In the genomic region with DNA sequence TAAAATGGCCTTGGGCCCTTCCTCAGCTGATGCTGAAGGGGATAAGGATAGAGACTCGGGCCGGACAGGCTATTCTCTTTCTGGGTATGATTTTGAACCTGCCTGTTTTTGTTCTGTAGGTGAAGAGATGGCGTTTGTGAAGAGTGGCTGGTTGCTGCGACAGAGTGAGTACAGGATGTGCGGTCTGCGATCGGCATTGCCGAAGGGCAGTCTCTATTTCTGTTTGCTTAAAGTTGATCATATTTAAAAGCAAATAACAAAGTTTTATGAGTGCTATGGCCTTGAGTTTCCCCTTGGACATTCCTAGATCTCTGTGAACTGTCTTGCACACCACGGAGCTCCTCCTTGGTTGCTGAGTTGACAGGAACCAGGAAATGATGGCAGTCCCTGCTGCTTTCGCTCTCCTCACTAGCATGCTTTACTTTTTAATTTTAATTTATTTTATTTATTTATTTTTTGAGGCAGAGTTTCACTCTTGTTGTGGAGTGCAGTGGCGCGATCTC, we compare ENCODE assay signal across 15 cellular contexts. TPM values are rescaled to one million over a fixed set of nuclear protein-coding genes. Genes with fewer than 3 reads are reported as not detected.
DNase-seq lines count a peak whose midpoint lies in the region; ATAC-seq and TF ChIP-seq lines count a peak whose summit lies in the region.
"Had no signal": no experiment of that assay in that cellular context is flagged by ENCODE, and none has a peak within 500 bp of the region (broad histone marks: within the 10 kb centered on the region; RNA-seq: fewer than 3 reads in every experiment).

No MANE protein-coding gene starts in this region.

- intact Hi-C loops in MCF 10A (cut with micrococcal nuclease) (no loop called here), mammary epithelial cell (cut with micrococcal nuclease) (no loop called here), mucosa of descending colon (cut with DNase I, micrococcal nuclease) (no loop called here), dorsolateral prefrontal cortex (cut with DNase I) (no loop called here)
- intact Hi-C loops in activated T-helper 1 cell treated with anti-CD3 and anti-CD28 coated beads, Interleukin-12 subunit alpha, Interleukin-12 subunit beta, Interleukin-2, Interleukin-4 antibody, amounts not matched to agents 30 ng/mL and 10 ng/mL and 1 ng/mL, durations not matched to agents 14 hours and 24 hours and 36 hours (cut with micrococcal nuclease) = no loop called here

- H3K4me1 ChIP-seq in mammary epithelial cell (ENCODE audit: insufficient read depth, low read length) = no peaks in the 10 kb centered on the region
- peaks cover 3% of the 10 kb centered on the region for H3K4me1 ChIP-seq in mucosa of descending colon (ENCODE audit: low read depth)

- H3K36me3 ChIP-seq in mammary epithelial cell (ENCODE audit: insufficient read depth, low read length) = peaks cover 17% of the 10 kb centered on the region
- H3K36me3 ChIP-seq in mucosa of descending colon (ENCODE audit: low read depth) = peaks cover 2% of the 10 kb centered on the region

- POLR2A ChIA-PET in MCF 10A (lab: Yijun Ruan, JAX) = interaction anchor here (1.3 kb wide), 1 partner anchor 14 kb away, joined by 6 read pairs; no protein-coding TSS in a partner anchor

- WGBS in mammary epithelial cell (ENCODE audit: low coverage, missing lambda C conversion rate) = 95% methylated on average over 12 of the region's 12 CpGs

- BruUV-seq in MCF 10A (replicated peaks; lab: Mats Ljungman, UMichigan) (no TSS peak), mammary epithelial cell (replicated peaks; lab: Mats Ljungman, UMichigan) (no TSS peak)

- H3K27me3 Mint-ChIP-seq in MCF 10A (ENCODE audit: insufficient read depth, unreplicated experiment) = no peaks in the 10 kb centered on the region
- H3K27me3 Mint-ChIP-seq in activated T-helper 1 cell treated with anti-CD3 and anti-CD28 coated beads, Interleukin-12 subunit alpha, Interleukin-12 subunit beta, Interleukin-2, Interleukin-4 antibody, amounts not matched to agents 30 ng/mL and 10 ng/mL and 1 ng/mL, durations not matched to agents 14 hours and 24 hours and 36 hours (ENCODE audit: insufficient read depth) = no peaks in the 10 kb centered on the region

- peaks cover 58% of the 10 kb centered on the region for H3K36me3 Mint-ChIP-seq in MCF 10A (ENCODE audit: insufficient read depth, unreplicated experiment)
- peaks cover 33% of the 10 kb centered on the region for H3K36me3 Mint-ChIP-seq in activated T-helper 1 cell treated with anti-CD3 and anti-CD28 coated beads, Interleukin-12 subunit alpha, Interleukin-12 subunit beta, Interleukin-2, Interleukin-4 antibody, amounts not matched to agents 30 ng/mL and 10 ng/mL and 1 ng/mL, durations not matched to agents 14 hours and 24 hours and 36 hours (ENCODE audit: low read depth)

- H3K27me3 ChIP-seq in mammary epithelial cell (ENCODE audit: insufficient read depth, low read length) (no peaks in the 10 kb centered on the region), dorsolateral prefrontal cortex (no peaks in the 10 kb centered on the region)
- H3K27me3 ChIP-seq: MG63 had no signal

- peaks cover 84% of the 10 kb centered on the region for H3K79me2 ChIP-seq in mammary epithelial cell (ENCODE audit: insufficient read depth, low read length)

- H3K4me1 Mint-ChIP-seq in MCF 10A (ENCODE audit: insufficient read depth, unreplicated experiment) = no peaks in the 10 kb centered on the region
- peaks cover 8% of the 10 kb centered on the region for H3K4me1 Mint-ChIP-seq in activated T-helper 1 cell treated with anti-CD3 and anti-CD28 coated beads, Interleukin-12 subunit alpha, Interleukin-12 subunit beta, Interleukin-2, Interleukin-4 antibody, amounts not matched to agents 30 ng/mL and 10 ng/mL and 1 ng/mL, durations not matched to agents 14 hours and 24 hours and 36 hours (ENCODE audit: low read depth)

- CTCF ChIA-PET in MCF 10A (lab: Yijun Ruan, JAX) (no interaction called here), mammary epithelial cell (lab: Charles Lee; ENCODE audit: low non-redundant PET) (no interaction called here)

- no peak overlapping the region for H3K4me3 ChIP-seq in mammary epithelial cell (replicated peaks in 1 of 3; ENCODE audit: insufficient read depth in 1 of 3, low read depth in 2 of 3, low read length in 3 of 3)
- no peak overlapping the region for H3K4me3 ChIP-seq in mucosa of descending colon
- H3K4me3 ChIP-seq in dorsolateral prefrontal cortex = no peak overlapping the region
- H3K4me3 ChIP-seq: MG63, PC-9 had no signal

- H3K9me3 ChIP-seq in mammary epithelial cell (replicated peaks; ENCODE audit: insufficient read depth, low read length) (no peaks in the 10 kb centered on the region), mucosa of descending colon (no peaks in the 10 kb centered on the region)
- H3K9me3 ChIP-seq: MG63 had no signal

- H3K27ac Mint-ChIP-seq in MCF 10A (ENCODE audit: low read depth, unreplicated experiment) = peak overlapping the region; percentile 13
- peak overlapping the region; percentile 44 for H3K27ac Mint-ChIP-seq in activated T-helper 1 cell treated with anti-CD3 and anti-CD28 coated beads, Interleukin-12 subunit alpha, Interleukin-12 subunit beta, Interleukin-2, Interleukin-4 antibody, amounts not matched to agents 30 ng/mL and 10 ng/mL and 1 ng/mL, durations not matched to agents 14 hours and 24 hours and 36 hours
- H3K27ac Mint-ChIP-seq: CD8-positive, alpha-beta T cell had no signal

- DNase-seq in MCF 10A (ENCODE audit: unreplicated experiment) (no peak), mammary epithelial cell (no peak), mucosa of descending colon (peak in 1 of 3 donors; percentile 19), GM19238 (ENCODE audit: insufficient read length, low spot score) (no peak), cortex of kidney (lab: John Stamatoyannopoulos, UW) (no peak), dorsolateral prefrontal cortex (no peak)
- no peak for DNase-seq in activated T-helper 1 cell treated with anti-CD3 and anti-CD28 coated beads, Interleukin-12 subunit alpha, Interleukin-12 subunit beta, Interleukin-2, Interleukin-4 antibody, amounts not matched to agents 30 ng/mL and 10 ng/mL and 1 ng/mL, durations not matched to agents 14 hours and 24 hours and 36 hours (ENCODE audit: low spot score)
- DNase-seq: ACHN; CD8-positive, alpha-beta T cell; GF-D8; KG1; MG63; NCI-H1092 treated with DMSO at 0.1 percent for 48 hours; NCI-H1694 treated with DMSO at 0.1 percent for 48 hours; PC-9 had no signal

- no peak overlapping the region for H3K4me2 ChIP-seq in mammary epithelial cell (ENCODE audit: insufficient read depth, low read depth, low read length)
- H3K4me2 ChIP-seq: PC-9 had no signal

- H2AFZ ChIP-seq in mammary epithelial cell (ENCODE audit: low read depth, low read length) = no peak overlapping the region
- H2AFZ ChIP-seq: PC-9 had no signal

- peak; percentile 88 for ATAC-seq in mucosa of descending colon
- ATAC-seq: CD8-positive, alpha-beta T cell had no signal

- no peaks in the 10 kb centered on the region for H3K9me3 Mint-ChIP-seq in MCF 10A (ENCODE audit: unreplicated experiment)
- H3K9me3 Mint-ChIP-seq in activated T-helper 1 cell treated with anti-CD3 and anti-CD28 coated beads, Interleukin-12 subunit alpha, Interleukin-12 subunit beta, Interleukin-2, Interleukin-4 antibody, amounts not matched to agents 30 ng/mL and 10 ng/mL and 1 ng/mL, durations not matched to agents 14 hours and 24 hours and 36 hours = peaks cover 4% of the 10 kb centered on the region
- H3K9me3 Mint-ChIP-seq: CD8-positive, alpha-beta T cell had no signal

- in situ Hi-C loops in mammary epithelial cell (cut with MboI; ENCODE audit: low sequenced_read_pairs in 2 of 2) = no loop called here

- H3K4me3 Mint-ChIP-seq in MCF 10A (ENCODE audit: unreplicated experiment) = no peak overlapping the region
- no peak overlapping the region for H3K4me3 Mint-ChIP-seq in activated T-helper 1 cell treated with anti-CD3 and anti-CD28 coated beads, Interleukin-12 subunit alpha, Interleukin-12 subunit beta, Interleukin-2, Interleukin-4 antibody, amounts not matched to agents 30 ng/mL and 10 ng/mL and 1 ng/mL, durations not matched to agents 14 hours and 24 hours and 36 hours
- H3K4me3 Mint-ChIP-seq: CD8-positive, alpha-beta T cell had no signal

- no peak overlapping the region for H3K9ac ChIP-seq in mammary epithelial cell (ENCODE audit: insufficient read depth, low read length)

- H4K20me1 ChIP-seq in mammary epithelial cell (ENCODE audit: insufficient read depth, low read length) = no peaks in the 10 kb centered on the region

- H3K27ac ChIP-seq in mammary epithelial cell (ENCODE audit: insufficient read depth, low read depth, low read length) = no peak overlapping the region
- H3K27ac ChIP-seq in dorsolateral prefrontal cortex = no peak overlapping the region
- H3K27ac ChIP-seq: PC-9 had no signal

- dilution Hi-C loops in mammary epithelial cell (cut with HindIII; ENCODE audit: low sequenced_read_pairs) = no loop called here

- TF ChIP-seq CTCF in MCF 10A (IDR thresholded peaks at IDR 0.05; ENCODE audit: unreplicated experiment) (no peak), mammary epithelial cell (conservative IDR thresholded peaks at IDR 0.05 in 1 of 2, IDR thresholded peaks at IDR 0.05 in 1 of 2; ENCODE audit: extremely low read depth in 1 of 2, insufficient read depth in 1 of 2, low read depth in 1 of 2, low read length in 2 of 2) (no peak), mucosa of descending colon (IDR thresholded peaks at IDR 0.05) (no peak), dorsolateral prefrontal cortex (IDR thresholded peaks at IDR 0.05 in 54 of 56, conservative IDR thresholded peaks at IDR 0.05 in 2 of 56; ENCODE audit: low read depth in 1 of 56, partially characterized antibody in 56 of 56) (no peak)

RNA-seq across cellular contexts. Expression of gene PLEKHB2, which starts 15.7 kb away (rescaled TPM):
- total RNA-seq in MCF 10A (2022) = 57.6 and 78.1 TPM in 2 replicates
- 100 to 1,000 TPM in 1 of 2 donors, 10 to 100 TPM in 1; 72.1 to 130 TPM for total RNA-seq in mammary epithelial cell
- polyA plus RNA-seq in mammary epithelial cell = 64.8 TPM
- 97.6 TPM for polyA minus RNA-seq in mammary epithelial cell
- total RNA-seq in activated T-helper 1 cell treated with anti-CD3 and anti-CD28 coated beads, Interleukin-12 subunit alpha, Interleukin-12 subunit beta, Interleukin-2, Interleukin-4 antibody, amounts not matched to agents 30 ng/mL and 10 ng/mL and 1 ng/mL, durations not matched to agents 14 hours and 24 hours and 36 hours = 72.5 and 73.9 TPM in 2 replicates
- 100 to 1,000 TPM in 2 of 3 donors, 10 to 100 TPM in 1; 73.8 to 129 (median 124) TPM for total RNA-seq in mucosa of descending colon
- 100 to 1,000 TPM in 101 of 120 experiments, 10 to 100 TPM in 19; 67.0 to 178 (median 121) TPM for total RNA-seq in dorsolateral prefrontal cortex

RNA-seq across cellular contexts. Expression of gene FAM168B, which starts 27.6 kb away (rescaled TPM):
- 159 and 172 TPM in 2 replicates for total RNA-seq in MCF 10A (2022)
- 100 to 1,000 TPM in 1 of 2 donors, 10 to 100 TPM in 1; 89.5 to 108 TPM for total RNA-seq in mammary epithelial cell
- polyA plus RNA-seq in mammary epithelial cell = 115 TPM
- polyA minus RNA-seq in mammary epithelial cell = 59.2 TPM
- 79.0 and 79.1 TPM in 2 replicates for total RNA-seq in activated T-helper 1 cell treated with anti-CD3 and anti-CD28 coated beads, Interleukin-12 subunit alpha, Interleukin-12 subunit beta, Interleukin-2, Interleukin-4 antibody, amounts not matched to agents 30 ng/mL and 10 ng/mL and 1 ng/mL, durations not matched to agents 14 hours and 24 hours and 36 hours
- 100 to 1,000 TPM in 1 of 3 donors, 10 to 100 TPM in 2; 79.1 to 131 (median 86.1) TPM for total RNA-seq in mucosa of descending colon
- total RNA-seq in dorsolateral prefrontal cortex = 100 to 1,000 TPM; 119 to 220 (median 170) TPM
